ENCODE assay signal across 25 cellular contexts in the genomic region with DNA sequence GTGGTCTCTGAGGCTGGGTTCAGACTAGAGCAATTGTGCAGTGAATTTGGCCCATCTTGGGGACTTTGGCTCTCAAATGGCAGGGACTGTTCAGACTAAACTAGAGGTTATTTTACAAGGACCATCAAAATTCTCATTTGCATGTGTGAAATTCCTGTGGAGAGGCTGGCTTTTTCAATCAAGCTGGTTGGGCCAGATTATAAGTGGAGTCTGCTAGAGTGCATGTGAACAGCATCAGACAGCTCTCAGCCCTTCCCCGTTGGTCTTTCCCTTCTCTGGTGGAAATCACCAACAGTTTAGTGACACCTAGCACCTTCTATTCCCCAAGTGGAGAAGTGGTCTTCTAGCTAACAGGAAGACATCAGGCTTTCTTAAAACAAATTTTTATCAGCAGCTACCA.
"Had no signal": no experiment of that assay in that cellular context is flagged by ENCODE, and none has a peak within 500 bp of the region (broad histone marks: within the 10 kb centered on the region; RNA-seq: fewer than 3 reads in every experiment).

No MANE protein-coding gene starts in this region.

- H3K27me3 ChIP-seq: cardiac muscle cell, esophagus muscularis mucosa, neural progenitor cell, suprapubic skin, transverse colon, vagina had no signal

- FAIRE-seq: endothelial cell of umbilical vein had no signal

- H3K9ac ChIP-seq: neural progenitor cell had no signal

- DNase-seq: activated CD4-positive, alpha-beta T cell treated with anti-CD3 and anti-CD28 coated beads, Interleukin-2, amount 50 U/mL, for 1 hour; activated CD8-positive, alpha-beta memory T cell treated with anti-CD3 and anti-CD28 coated beads for 24 hours; activated CD8-positive, alpha-beta memory T cell treated with anti-CD3 and anti-CD28 coated beads, Interleukin-2, amount 50 U/mL, for 48 hours; activated effector memory CD4-positive, alpha-beta T cell treated with Interleukin-2 at 50 U/mL for 16 hours; activated naive CD4-positive, alpha-beta T cell treated with anti-CD3 and anti-CD28 coated beads, Interleukin-2, amount 50 U/mL, for 16 hours; activated T-cell treated with anti-CD3 and anti-CD28 coated beads, Interleukin-2, amount 50 U/mL, for 48 hours; dermis blood vessel endothelial cell; effector memory CD4-positive, alpha-beta T cell; immature natural killer cell; left ventricle myocardium superior; naive B cell; psoas muscle; right cardiac atrium; stimulated activated CD4-positive, alpha-beta T cell treated with anti-CD3 and anti-CD28 coated beads, Interleukin-15, amount 100 ng/mL, for 24 hours; stimulated activated CD4-positive, alpha-beta T cell treated with anti-CD3 and anti-CD28 coated beads, Interleukin-2, amount 100 ng/mL, for 48 hours; stimulated activated naive CD8-positive, alpha-beta T cell treated with anti-CD3 and anti-CD28 coated beads, Interleukin-15, amount 100 ng/mL, for 72 hours; transverse colon had no signal

- H3K27me3 Mint-ChIP-seq: naive B cell had no signal

- H3K36me3 ChIP-seq: cardiac muscle cell, esophagus muscularis mucosa, neural progenitor cell, suprapubic skin, transverse colon, vagina had no signal

- H3K9me3 Mint-ChIP-seq: neural progenitor cell; stimulated activated naive CD8-positive, alpha-beta T cell treated with anti-CD3 and anti-CD28 coated beads, Interleukin-15, amount 100 ng/mL, for 72 hours had no signal

- H3K4me3 ChIP-seq: cardiac muscle cell, esophagus muscularis mucosa, neural progenitor cell, psoas muscle, skin epidermis, suprapubic skin, transverse colon, vagina had no signal

- H3K4me1 ChIP-seq: psoas muscle, vagina had no signal

- H3K27ac ChIP-seq: cardiac muscle cell, esophagus muscularis mucosa, neural progenitor cell, psoas muscle, skin epidermis, suprapubic skin, transverse colon, vagina had no signal

- H3K36me3 Mint-ChIP-seq: immature natural killer cell, naive B cell, neural progenitor cell had no signal

- H3K27ac Mint-ChIP-seq: immature natural killer cell; neural progenitor cell; stimulated activated naive CD8-positive, alpha-beta T cell treated with anti-CD3 and anti-CD28 coated beads, Interleukin-15, amount 100 ng/mL, for 72 hours had no signal

- ATAC-seq: activated CD4-positive, CD25-positive, alpha-beta regulatory T cell treated with anti-CD3 and anti-CD28 coated beads, Interleukin-2, amount 50 U/mL, for 24 hours; left ventricle myocardium superior; psoas muscle; right cardiac atrium; stimulated activated naive CD8-positive, alpha-beta T cell treated with anti-CD3 and anti-CD28 coated beads, Interleukin-15, amount 100 ng/mL, for 72 hours had no signal

- H3K4me3 Mint-ChIP-seq: immature natural killer cell; naive B cell; neural progenitor cell; stimulated activated naive CD8-positive, alpha-beta T cell treated with anti-CD3 and anti-CD28 coated beads, Interleukin-15, amount 100 ng/mL, for 72 hours had no signal

- H3K4me1 Mint-ChIP-seq: immature natural killer cell; stimulated activated naive CD8-positive, alpha-beta T cell treated with anti-CD3 and anti-CD28 coated beads, Interleukin-15, amount 100 ng/mL, for 72 hours had no signal
